2 cellular contexts compared by ENCODE assay signal in the genomic region with DNA sequence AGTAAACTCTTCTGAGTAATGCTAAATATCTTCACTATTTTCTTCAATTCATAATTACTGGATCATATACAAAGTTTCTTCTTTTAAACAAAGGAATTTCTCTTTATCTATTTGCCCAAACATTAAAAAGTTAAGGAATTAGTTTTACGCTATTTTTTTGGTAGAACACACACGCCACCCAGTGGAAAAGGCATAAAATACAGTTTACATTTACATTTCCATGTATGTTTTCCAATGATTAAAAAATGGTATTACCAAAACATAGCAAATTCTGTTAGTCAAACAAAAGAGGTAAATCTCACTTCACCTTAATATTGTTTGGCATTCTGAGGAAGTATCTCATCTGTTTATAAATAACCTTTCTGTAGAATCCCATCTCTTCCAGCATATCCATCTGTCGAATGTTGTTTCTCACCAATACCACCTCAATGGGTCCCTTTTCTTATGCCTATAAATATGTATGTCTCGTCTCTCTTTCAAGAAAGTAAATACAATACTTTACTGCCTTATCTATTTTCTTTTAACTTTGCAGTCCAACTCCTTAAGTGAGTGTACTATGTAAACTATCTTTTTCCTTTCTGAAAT.
TF ChIP-seq lines count a peak whose summit lies in the region.

No MANE protein-coding gene starts in this region.

TF ChIP-seq in Ishikawa, 13 proteins besides CTCF, POLR2A, EP300 and RAD21 (continued from another document):
- TF ChIP-seq FOXM1 (IDR thresholded peaks at IDR 0.05; ENCODE audit: borderline replicate concordance, low read depth) (no peak), CEBPB (IDR thresholded peaks at IDR 0.05) (no peak), EGR1 (IDR thresholded peaks at IDR 0.05) (no peak), ZBTB7A (IDR thresholded peaks at IDR 0.05; ENCODE audit: low read depth) (no peak), NFIC (IDR thresholded peaks at IDR 0.05) (no peak), TEAD4 (IDR thresholded peaks at IDR 0.05) (no peak), TCF12 (IDR thresholded peaks at IDR 0.05; ENCODE audit: low read depth) (no peak)
- TF ChIP-seq, protein P1, sequence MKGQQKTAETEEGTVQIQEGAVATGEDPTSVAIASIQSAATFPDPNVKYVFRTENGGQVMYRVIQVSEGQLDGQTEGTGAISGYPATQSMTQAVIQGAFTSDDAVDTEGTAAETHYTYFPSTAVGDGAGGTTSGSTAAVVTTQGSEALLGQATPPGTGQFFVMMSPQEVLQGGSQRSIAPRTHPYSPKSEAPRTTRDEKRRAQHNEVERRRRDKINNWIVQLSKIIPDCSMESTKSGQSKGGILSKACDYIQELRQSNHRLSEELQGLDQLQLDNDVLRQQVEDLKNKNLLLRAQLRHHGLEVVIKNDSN (IDR thresholded peaks at IDR 0.05): no peak

TF ChIP-seq in WTC11, 78 proteins besides CTCF, POLR2A, EP300 and RAD21 (continued from another document):
- TF ChIP-seq, protein P1 (CRISPR knock-in tag; IDR thresholded peaks at IDR 0.05): no peak
- TF ChIP-seq EMX1 (CRISPR knock-in tag; IDR thresholded peaks at IDR 0.05): no peak
